Comparison of ENCODE assay signal across 1 cellular context in the genomic region with DNA sequence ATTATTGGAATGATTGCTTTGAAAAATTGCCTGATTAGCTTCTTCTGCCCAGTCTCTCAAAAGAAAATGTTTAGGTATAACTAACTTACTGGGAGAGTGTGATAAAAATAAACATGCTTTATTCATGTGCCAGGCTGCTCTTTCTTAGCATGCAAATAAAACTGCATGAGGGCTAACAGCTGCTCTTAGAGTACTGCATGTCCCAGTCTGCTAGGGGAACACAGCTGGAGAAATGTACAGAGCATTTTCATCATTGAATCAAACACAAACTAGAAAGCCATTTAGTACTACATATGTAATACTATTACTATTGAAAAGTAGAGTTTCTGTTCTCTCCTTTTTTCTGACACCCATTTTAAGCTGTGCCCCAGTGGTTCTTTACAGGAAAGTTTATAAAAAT.
TF ChIP-seq lines count a peak whose summit lies in the region.

No MANE protein-coding gene starts in this region.

TF ChIP-seq in GM12878, 131 proteins besides CTCF, POLR2A, EP300 and RAD21 (continued from another document):
- TF ChIP-seq REST (IDR thresholded peaks at IDR 0.05; ENCODE audit: low read depth, low read length), result no peak
- TF ChIP-seq CBFB (IDR thresholded peaks at IDR 0.05; ENCODE audit: low read depth), result no peak
- no peak for TF ChIP-seq KAT2A (conservative IDR thresholded peaks at IDR 0.05; ENCODE audit: control insufficient read depth, low read depth, low read length)
- TF ChIP-seq IKZF1 (conservative IDR thresholded peaks at IDR 0.05), result no peak
- no peak for TF ChIP-seq CBX5 (IDR thresholded peaks at IDR 0.05; ENCODE audit: low read depth)
